In the genomic region with DNA sequence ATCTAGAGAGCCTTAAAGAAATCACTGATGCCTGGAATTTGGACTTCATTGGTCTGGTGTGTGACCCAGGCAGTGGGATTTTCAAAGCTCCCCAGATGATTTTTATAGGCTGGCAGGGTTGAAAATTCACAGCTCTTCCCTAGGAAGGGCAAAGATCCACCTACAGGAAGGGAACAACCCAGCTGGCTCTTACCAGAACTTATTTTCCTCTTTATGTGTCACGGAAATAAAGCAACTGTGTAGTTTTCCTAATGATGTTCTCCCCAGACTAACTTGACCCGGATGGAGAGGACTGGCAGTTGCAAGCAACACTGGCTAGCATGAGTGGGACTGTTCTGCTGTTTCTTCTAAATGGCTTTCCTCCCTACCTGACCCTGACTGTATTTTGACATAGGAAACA, we compare ENCODE assay signal across 16 cellular contexts.
DNase-seq lines count a peak whose midpoint lies in the region; ATAC-seq and TF ChIP-seq lines count a peak whose summit lies in the region.
"Had no signal": no experiment of that assay in that cellular context is flagged by ENCODE, and none has a peak within 500 bp of the region (broad histone marks: within the 10 kb centered on the region; RNA-seq: fewer than 3 reads in every experiment).

No MANE protein-coding gene starts in this region.

- H3K4me1 Mint-ChIP-seq in brain (peaks cover 84% of the 10 kb centered on the region), nephron (peaks cover 88% of the 10 kb centered on the region)
- H3K4me1 Mint-ChIP-seq: B cell had no signal

- WGBS in gastroesophageal sphincter (ENCODE audit: low coverage in 1 of 2), 2 donors = 58 to 63% methylated on average over 1 to 2 of the region's 2 CpGs

- TF ChIP-seq CTCF in brain (conservative IDR thresholded peaks at IDR 0.05) (no peak), gastroesophageal sphincter (IDR thresholded peaks at IDR 0.05) (no peak), nephron (IDR thresholded peaks at IDR 0.05; ENCODE audit: unreplicated experiment in 3 of 3) (no peak), uterus (IDR thresholded peaks at IDR 0.05) (no peak)

- no peaks in the 10 kb centered on the region for H3K9me3 ChIP-seq in gastroesophageal sphincter
- no peaks in the 10 kb centered on the region for H3K9me3 ChIP-seq in uterus
- H3K9me3 ChIP-seq: SJCRH30 had no signal

- H3K9me3 Mint-ChIP-seq in brain (no peaks in the 10 kb centered on the region), nephron (no peaks in the 10 kb centered on the region)
- H3K9me3 Mint-ChIP-seq: CD4-positive, alpha-beta T cell had no signal

- H3K36me3 Mint-ChIP-seq in brain (peaks cover 83% of the 10 kb centered on the region), nephron (ENCODE audit: low read depth) (peaks cover 93% of the 10 kb centered on the region)

- intact Hi-C loops in uterus (cut with DNase I; ENCODE audit: low total_unique reads) = no loop called here

- TF ChIP-seq EP300 in gastroesophageal sphincter (IDR thresholded peaks at IDR 0.05) = no peak

- ATAC-seq in gastroesophageal sphincter (peak; percentile 24), GM21723 (IDR thresholded peaks at IDR 0.05; ENCODE audit: unreplicated experiment) (no peak)
- ATAC-seq: HCT116 had no signal

- DNase-seq in uterus (no peak), NCI-H1436 (lab: John Stamatoyannopoulos, UW) (no peak), iPS-NIHi11 (ENCODE audit: low spot score) (no peak)
- no peak for DNase-seq in stimulated activated CD4-positive, alpha-beta T cell treated with anti-CD3 and anti-CD28 coated beads, Interleukin-4, amount 100 ng/mL, for 4 hours
- DNase-seq: CD4-positive, alpha-beta T cell; NCI-H1105 treated with DMSO at 0.1 percent for 48 hours; NCI-H187; NCI-H526 treated with DMSO at 0.1 percent for 48 hours; RPMI8226; SJCRH30 had no signal

- TF ChIP-seq POLR2A in gastroesophageal sphincter (IDR thresholded peaks at IDR 0.05) (no peak), uterus (IDR thresholded peaks at IDR 0.05) (no peak)

- no peaks in the 10 kb centered on the region for H3K27me3 Mint-ChIP-seq in brain
- H3K27me3 Mint-ChIP-seq in nephron (ENCODE audit: low read depth) = peaks cover 4% of the 10 kb centered on the region
- H3K27me3 Mint-ChIP-seq: B cell; CD4-positive, alpha-beta T cell had no signal

- H3K4me3 Mint-ChIP-seq in brain = no peak overlapping the region
- no peak overlapping the region for H3K4me3 Mint-ChIP-seq in nephron
- H3K4me3 Mint-ChIP-seq: B cell; CD4-positive, alpha-beta T cell had no signal

- H3K4me1 ChIP-seq in gastroesophageal sphincter (peaks cover 0 to 30% (median 14%) of the 10 kb centered on the region in 3 donors), uterus (peaks cover 0 to 3% of the 10 kb centered on the region in 2 donors)

- H3K36me3 ChIP-seq in gastroesophageal sphincter (peaks cover 0 to 34% of the 10 kb centered on the region in 2 donors), uterus (no peaks in the 10 kb centered on the region)

- H3K27ac ChIP-seq in gastroesophageal sphincter = peak overlapping the region in 3 of 4 donors; percentile 55 to 72 (median 65)
- peak overlapping the region; percentile 73 to 76 for H3K27ac ChIP-seq in uterus
- H3K27ac ChIP-seq: SJCRH30 had no signal

- H3K27ac Mint-ChIP-seq in brain (peak overlapping the region in 4 of 5 experiments; percentile 23 to 95 (median 92)), nephron (peak overlapping the region; percentile 42 to 89 (median 84))
- H3K27ac Mint-ChIP-seq: B cell; CD4-positive, alpha-beta T cell had no signal

- H3K4me3 ChIP-seq in gastroesophageal sphincter = no peak overlapping the region
- no peak overlapping the region for H3K4me3 ChIP-seq in uterus
- H3K4me3 ChIP-seq: SJCRH30 had no signal

- H3K27me3 ChIP-seq in gastroesophageal sphincter (no peaks in the 10 kb centered on the region), uterus (no peaks in the 10 kb centered on the region)
- H3K27me3 ChIP-seq: SJCRH30 had no signal
